ENCODE assay signal across 19 cellular contexts in the genomic region with DNA sequence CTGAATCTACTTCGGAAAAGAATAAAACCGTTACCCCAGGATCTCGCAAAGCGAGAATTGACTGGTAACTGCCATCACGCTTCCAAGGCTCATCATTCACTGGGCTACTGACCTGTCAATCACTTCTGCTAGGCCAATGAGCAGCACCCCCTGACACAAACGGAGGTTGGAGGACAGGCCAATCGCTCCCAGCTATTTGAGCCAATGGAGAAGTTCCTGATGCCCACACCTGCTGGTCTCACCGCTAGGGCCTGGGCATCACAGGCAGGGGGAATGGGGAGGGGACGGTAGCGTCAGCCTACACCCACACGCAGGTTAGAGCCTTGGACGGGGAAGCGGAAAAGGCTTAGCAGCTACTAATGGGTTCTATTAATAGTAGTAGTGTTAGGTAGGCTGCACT. TPM values are rescaled to one million over a fixed set of nuclear protein-coding genes. Genes with fewer than 3 reads are reported as not detected.
DNase-seq lines count a peak whose midpoint lies in the region; ATAC-seq and TF ChIP-seq lines count a peak whose summit lies in the region.
"Had no signal": no experiment of that assay in that cellular context is flagged by ENCODE, and none has a peak within 500 bp of the region (broad histone marks: within the 10 kb centered on the region; RNA-seq: fewer than 3 reads in every experiment).

No MANE protein-coding gene starts in this region.

- no peak overlapping the region for H4K5ac ChIP-seq in H9 (ENCODE audit: insufficient read length, low read depth, low read length)

- H3K18ac ChIP-seq in H9 (ENCODE audit: insufficient read length, low read depth, low read length) = no peak overlapping the region

- H3K23ac ChIP-seq in H9 (ENCODE audit: insufficient read length, low read depth, low read length) = no peak overlapping the region

- H3K36me3 Mint-ChIP-seq in H9 (ENCODE audit: insufficient read depth in 1 of 3, low read depth in 3 of 3) = no peaks in the 10 kb centered on the region
- H3K36me3 Mint-ChIP-seq: CD8-positive, alpha-beta memory T cell had no signal

- no peak overlapping the region for H2AFZ ChIP-seq in H9 (ENCODE audit: low read length)

- no peak overlapping the region for H3K4me3 Mint-ChIP-seq in H9
- H3K4me3 Mint-ChIP-seq: CD8-positive, alpha-beta memory T cell had no signal

- H2BK20ac ChIP-seq in H9 (ENCODE audit: low read depth, low read length, poor library complexity, severe bottlenecking) = no peak overlapping the region

- peaks cover 18 to 21% of the 10 kb centered on the region in 2 experiments for H3K4me1 Mint-ChIP-seq in H9
- H3K4me1 Mint-ChIP-seq: CD8-positive, alpha-beta memory T cell had no signal

- H3K79me2 ChIP-seq in H9 (ENCODE audit: insufficient read depth, low read length) = no peaks in the 10 kb centered on the region

- H2BK12ac ChIP-seq in H9 (ENCODE audit: insufficient read length, low read depth, low read length) = no peak overlapping the region

- no peaks in the 10 kb centered on the region for H3K36me3 ChIP-seq in iPS DF 6.9 (ENCODE audit: control insufficient read depth, insufficient read depth, low read length)
- H3K36me3 ChIP-seq: BLaER1 treated with 17β-estradiol and CSF1 and Interleukin-3, amounts not matched to agents 10 nM and 100 nM; HAP-1 had no signal

- H3K79me1 ChIP-seq in H9 (ENCODE audit: insufficient read depth, low read depth, low read length, poor library complexity, severe bottlenecking) = no peaks in the 10 kb centered on the region

- no peaks in the 10 kb centered on the region; the same call in 1 of the 2 replicates for H3K27me3 Mint-ChIP-seq in H9 (ENCODE audit: low read depth)

- no peaks in the 10 kb centered on the region for H3K9me3 Mint-ChIP-seq in H9
- H3K9me3 Mint-ChIP-seq: CD8-positive, alpha-beta memory T cell had no signal

- no peak overlapping the region for H3K56ac ChIP-seq in H9 (ENCODE audit: insufficient read length, low read depth, low read length)

- no peak overlapping the region for H2AK5ac ChIP-seq in H9 (ENCODE audit: insufficient read length, low read length)

- DNase-seq in H9 (peak; percentile 92), SK-MEL-5 (ENCODE audit: low read depth, low spot score) (peak; percentile 52), iPS DF 6.9 (ENCODE audit: low read depth, low spot score) (peak; percentile 35), activated T-cell treated with anti-CD3 and anti-CD28 coated beads for 4 hours (no peak), DMS 273 treated with DMSO at 0.1 percent for 48 hours (lab: John Stamatoyannopoulos, UW) (no peak)
- DNase-seq: CD8-positive, alpha-beta memory T cell; KG1; NCI-H1092; NCI-H1694 treated with DMSO at 0.1 percent for 48 hours; NCI-H526 treated with DMSO at 0.1 percent for 48 hours; OCI-M1 had no signal

- ATAC-seq in GM18498 (IDR thresholded peaks at IDR 0.05; ENCODE audit: unreplicated experiment) = no peak
- no peak for ATAC-seq in GM21423 (IDR thresholded peaks at IDR 0.05; ENCODE audit: unreplicated experiment)

- no peak overlapping the region for H2BK15ac ChIP-seq in H9 (ENCODE audit: low read depth, low read length)

- H3K9ac ChIP-seq in H9 (ENCODE audit: extremely low read depth, insufficient read length, low read length) = no peak overlapping the region
- H3K9ac ChIP-seq: BLaER1 treated with 17β-estradiol and CSF1 and Interleukin-3, amounts not matched to agents 10 nM and 100 nM had no signal

- H3K4me1 ChIP-seq in H9 (ENCODE audit: insufficient read depth, low read length) = no peaks in the 10 kb centered on the region; the same call in 1 of the 2 replicates
- H3K4me1 ChIP-seq in iPS DF 6.9 (ENCODE audit: control insufficient read depth, insufficient read depth, low read length) = no peaks in the 10 kb centered on the region
- H3K4me1 ChIP-seq: A549, HAP-1 had no signal

- H3K27me3 ChIP-seq in H9 (ENCODE audit: insufficient read depth, low read length) = no peaks in the 10 kb centered on the region; the same call in 1 of the 2 replicates
- no peaks in the 10 kb centered on the region for H3K27me3 ChIP-seq in iPS DF 6.9 (ENCODE audit: control insufficient read depth, insufficient read depth, low read length)
- H3K27me3 ChIP-seq: BLaER1 treated with 17β-estradiol and CSF1 and Interleukin-3, amounts not matched to agents 10 nM and 100 nM had no signal

- no peaks in the 10 kb centered on the region for H4K20me1 ChIP-seq in H9 (ENCODE audit: control insufficient read depth, insufficient read depth, insufficient read length)
- H4K20me1 ChIP-seq: BLaER1 treated with 17β-estradiol and CSF1 and Interleukin-3, amounts not matched to agents 10 nM and 100 nM had no signal

- H3K4ac ChIP-seq in H9 (ENCODE audit: low read depth, low read length) = no peak overlapping the region

- H4K91ac ChIP-seq in H9 (ENCODE audit: insufficient read length, low read depth, low read length) = no peak overlapping the region

- H3K27ac Mint-ChIP-seq in H9 = no peak overlapping the region
- H3K27ac Mint-ChIP-seq: CD8-positive, alpha-beta memory T cell had no signal

- H3K4me2 ChIP-seq in H9 (ENCODE audit: insufficient read depth, insufficient read length, low read length) = no peak overlapping the region
- H3K4me2 ChIP-seq: A549; BLaER1 treated with 17β-estradiol and CSF1 and Interleukin-3, amounts not matched to agents 10 nM and 100 nM had no signal

- H3K27ac ChIP-seq in 22Rv1 (no peak overlapping the region), H9 (ENCODE audit: insufficient read length, low read depth, low read length) (no peak overlapping the region), iPS DF 6.9 (ENCODE audit: low read length) (no peak overlapping the region)
- H3K27ac ChIP-seq: A549; BLaER1 treated with 17β-estradiol and CSF1 and Interleukin-3, amounts not matched to agents 10 nM and 100 nM; RWPE1 had no signal

- H3K14ac ChIP-seq in H9 (ENCODE audit: insufficient read depth, low read length) = no peak overlapping the region

- no peak overlapping the region for H3T11ph ChIP-seq in H9 (ENCODE audit: low read length)

- H3K4me3 ChIP-seq in iPS DF 6.9 (ENCODE audit: low read length) = no peak overlapping the region
- H3K4me3 ChIP-seq: A549; BLaER1 treated with 17β-estradiol and CSF1 and Interleukin-3, amounts not matched to agents 10 nM and 100 nM; HAP-1 had no signal

- TF ChIP-seq CTCF in 22Rv1 (IDR thresholded peaks at IDR 0.05) (0 out of 2 replicates have a peak, but pooled peaks have one; percentile 14), H9 (conservative IDR thresholded peaks at IDR 0.05) (0 out of 3 replicates have a peak, but pooled peaks have one; percentile 16)

- H3K23me2 ChIP-seq in H9 (ENCODE audit: insufficient read length, low read depth, low read length, poor library complexity, severe bottlenecking) = no peaks in the 10 kb centered on the region

- H4K8ac ChIP-seq in H9 (replicated peaks; ENCODE audit: insufficient read length, low read depth, low read length) = no peak overlapping the region

- no peaks in the 10 kb centered on the region for H3K9me3 ChIP-seq in H9 (ENCODE audit: control insufficient read depth, low read depth, low read length)
- no peaks in the 10 kb centered on the region for H3K9me3 ChIP-seq in iPS DF 6.9 (ENCODE audit: control insufficient read depth, insufficient read depth, low read length)
- H3K9me3 ChIP-seq: A549; BLaER1 treated with 17β-estradiol and CSF1 and Interleukin-3, amounts not matched to agents 10 nM and 100 nM; HAP-1 had no signal

- H2BK5ac ChIP-seq in H9 (ENCODE audit: insufficient read length, low read length) = no peak overlapping the region

- no CpG with 5 or more reads among the region's 13 CpGs for WGBS in H9 (ENCODE audit: extremely low coverage, insufficient read length, low lambda C conversion rate)
- no CpG with 5 or more reads among the region's 13 CpGs for WGBS in iPS DF 6.9 (ENCODE audit: insufficient coverage, insufficient read length)

- in situ Hi-C loops in SK-MEL-5 (cut with HindIII; ENCODE audit: low pct_unique_long_range_greater_than_20kb, low sequenced_read_pairs) = no loop called here

- no peak overlapping the region for H2BK120ac ChIP-seq in H9 (ENCODE audit: low read depth, low read length, poor library complexity, severe bottlenecking)

RNA-seq across cellular contexts. Expression of a gene that starts 56.7 kb away (rescaled TPM):
- total RNA-seq in H9 (2021) = 0.39 and 0.57 TPM in 2 replicates
- total RNA-seq in SK-MEL-5 (2014; rRNA removed; shearing (Covaris generic)) = not detected in 2 replicates
- polyA plus RNA-seq in SK-MEL-5 (2015; cell fraction: cytosol; rRNA removed) = 0.27 TPM in 1 of 2 replicates, not detected in the other
- not detected in 2 replicates for polyA plus RNA-seq in SK-MEL-5 (2015; cell fraction: nucleus; rRNA removed)
- total RNA-seq: MCF 10A had no signal
- polyA plus RNA-seq: CD8-positive, alpha-beta memory T cell had no signal

Comparison
In these comparisons a context has a peak if more than half of its experiments do, and no peak if none do; other contexts are left out.
1. DNase-seq: peak in H9 (single experiment), SK-MEL-5 (single experiment) and iPS DF 6.9 (single experiment); none in activated T-cell treated with anti-CD3 and anti-CD28 coated beads for 4 hours (single experiment) and DMS 273 treated with DMSO at 0.1 percent for 48 hours (single experiment).